ENCODE assay signal across 21 cellular contexts in genomic region chr3:172177046-172177445, GRCh38.
A peak's percentile ranks its signal among the peaks of the same experiment; 100 is the strongest.
DNase-seq lines count a peak whose midpoint lies in the region; ATAC-seq and TF ChIP-seq lines count a peak whose summit lies in the region.
"Had no signal": no experiment of that assay in that cellular context is flagged by ENCODE, and none has a peak within 500 bp of the region (broad histone marks: within the 10 kb centered on the region; RNA-seq: fewer than 3 reads in every experiment).

No MANE protein-coding gene starts in this region.

- 0 out of 2 replicates have a peak overlapping the region, but pooled peaks have one; percentile 30 for H2BK120ac ChIP-seq in IMR-90 (ENCODE audit: low read depth, low read length)

- no peak overlapping the region for H3K4me2 ChIP-seq in IMR-90 (ENCODE audit: low read depth, low read length)

- no peak overlapping the region for H3K23ac ChIP-seq in IMR-90 (ENCODE audit: low read depth, low read length)

- no peak overlapping the region for H4K91ac ChIP-seq in IMR-90 (ENCODE audit: insufficient read depth, low read depth, low read length)

- H3K18ac ChIP-seq in IMR-90 (ENCODE audit: low read depth, low read length), result no peak overlapping the region; the same call in 1 of the 2 replicates

- no peak overlapping the region for H2AK9ac ChIP-seq in IMR-90 (replicated peaks; ENCODE audit: low read depth, low read length, poor library complexity)

- no peak overlapping the region for H4K5ac ChIP-seq in IMR-90 (ENCODE audit: low read depth, low read length)

- no peak overlapping the region for H2BK15ac ChIP-seq in IMR-90 (ENCODE audit: low read depth, low read length)

- peaks cover 88% of the 10 kb centered on the region for H4K20me1 ChIP-seq in IMR-90 (ENCODE audit: insufficient read depth, low read length)

- no peaks in the 10 kb centered on the region for H3K9me3 ChIP-seq in A673 (ENCODE audit: low read depth, low read length, poor library complexity, severe bottlenecking)
- H3K9me3 ChIP-seq in IMR-90 (ENCODE audit: control insufficient read depth, insufficient read depth, low read length), result no peaks in the 10 kb centered on the region
- H3K9me3 ChIP-seq in lower lobe of right lung, result no peaks in the 10 kb centered on the region
- H3K9me3 ChIP-seq: ascending aorta, Caco-2, prostate gland, SJSA1, uterus had no signal

- no peak for TF ChIP-seq RAD21 in IMR-90 (IDR thresholded peaks at IDR 0.05; ENCODE audit: low read length)

- intact Hi-C loops in A673 (cut with micrococcal nuclease; ENCODE audit: unreplicated experiment), result no loop called here
- intact Hi-C loops in IMR-90 (cut with micrococcal nuclease), result no loop called here
- intact Hi-C loops in lower lobe of right lung (cut with DNase I), result no loop called here

- CTCF ChIA-PET in A673 (lab: Charles Lee), result interaction anchor here (0.5 to 2.1 kb wide), 2 partner anchors 38 to 155 kb away, joined by 3 to 6 read pairs; no protein-coding TSS in a partner anchor
- CTCF ChIA-PET in IMR-90 (lab: Yijun Ruan, JAX), result interaction anchor here (0.6 to 0.7 kb wide), 4 partner anchors 48 to 504 kb away, joined by 3 to 8 read pairs (median 6); no protein-coding TSS in a partner anchor

- H3K9me1 ChIP-seq in IMR-90 (ENCODE audit: insufficient read depth, low read length), result peaks cover 26% of the 10 kb centered on the region

- no peak overlapping the region for H3K9ac ChIP-seq in IMR-90 (ENCODE audit: low read depth, low read length)

- H3K36me3 ChIP-seq in A673 (ENCODE audit: insufficient read depth, low read length, poor library complexity, severe bottlenecking) (no peaks in the 10 kb centered on the region), IMR-90 (ENCODE audit: control insufficient read depth, insufficient read depth, low read length) (0 out of 2 replicates have a peak, but pooled peaks cover 1% of the 10 kb centered on the region), lower lobe of right lung (no peaks in the 10 kb centered on the region)
- H3K36me3 ChIP-seq: ascending aorta, prostate gland, uterus had no signal

- peaks cover 37 to 90% of the 10 kb centered on the region in 2 experiments for H3K79me1 ChIP-seq in IMR-90 (ENCODE audit: low read depth in 1 of 2, low read length in 2 of 2)

- H4K8ac ChIP-seq in IMR-90 (ENCODE audit: low read depth in 2 of 2, low read length in 2 of 2), result no peak overlapping the region

- no peak for TF ChIP-seq POLR2A in IMR-90 (IDR thresholded peaks at IDR 0.05; ENCODE audit: low read depth, low read length)

- H3K4me1 ChIP-seq in A673 (ENCODE audit: insufficient read depth, low read length, poor library complexity, severe bottlenecking), result peaks cover 48% of the 10 kb centered on the region
- peaks cover 25% of the 10 kb centered on the region for H3K4me1 ChIP-seq in IMR-90 (ENCODE audit: control insufficient read depth, insufficient read depth, low read length)
- peaks cover 46% of the 10 kb centered on the region for H3K4me1 ChIP-seq in lower lobe of right lung
- H3K4me1 ChIP-seq: prostate gland had no signal

- in situ Hi-C loops in IMR-90 (cut with MboI; ENCODE audit: low sequenced_read_pairs), result no loop called here

- dilution Hi-C loops in IMR-90 (cut with HindIII; ENCODE audit: low sequenced_read_pairs, unreplicated experiment), result no loop called here

- H2BK20ac ChIP-seq in IMR-90 (ENCODE audit: low read depth, low read length), result no peak overlapping the region

- peak; percentile 72 for DNase-seq in A673 (ENCODE audit: low spot score)
- peak; percentile 80 for DNase-seq in IMR-90
- peak; percentile 52 for DNase-seq in dedifferentiated amniotic fluid mesenchymal stem cell (ENCODE audit: extremely low spot score)
- peak; percentile 55 for DNase-seq in myocyte (ENCODE audit: low read depth)
- no peak for DNase-seq in T-helper 2 cell
- no peak for DNase-seq in NCI-H748 treated with DMSO at 0.1 percent for 48 hours (lab: John Stamatoyannopoulos, UW)
- DNase-seq in lower lobe of right lung, result no peak
- DNase-seq: activated CD4-positive, alpha-beta T cell treated with anti-CD3 and anti-CD28 coated beads for 1 hour; activated CD8-positive, alpha-beta memory T cell treated with anti-CD3 and anti-CD28 coated beads, Interleukin-2, amount 50 U/mL, for 4 hours; activated gamma-delta T cell treated with Interleukin-2 at 50 U/mL for 16 hours; Caco-2; NCI-H1436 treated with DMSO at 0.1 percent for 48 hours; NCI-H524; stimulated activated naive CD8-positive, alpha-beta T cell treated with anti-CD3 and anti-CD28 coated beads, Interleukin-15, amount 100 ng/mL, for 72 hours; T-helper 9 cell; uterus had no signal

- H3K27ac ChIP-seq in A673 (ENCODE audit: low read depth, low read length, poor library complexity, severe bottlenecking), result peak overlapping the region; percentile 85
- no peak overlapping the region for H3K27ac ChIP-seq in IMR-90 (ENCODE audit: insufficient read depth, low read length)
- no peak overlapping the region for H3K27ac ChIP-seq in lower lobe of right lung
- H3K27ac ChIP-seq: ascending aorta, prostate gland, SJSA1, uterus had no signal

- no peak overlapping the region for H3K56ac ChIP-seq in IMR-90 (ENCODE audit: extremely low read depth, insufficient read depth, low read length)

- no peak overlapping the region for H2BK5ac ChIP-seq in IMR-90 (ENCODE audit: low read depth, low read length, poor library complexity, severe bottlenecking)

- H3K4ac ChIP-seq in IMR-90 (ENCODE audit: low read depth, low read length), result no peak overlapping the region; the same call in 1 of the 2 replicates

- H2AFZ ChIP-seq in IMR-90 (replicated peaks; ENCODE audit: low read length, poor library complexity), result no peak overlapping the region

- POLR2A ChIA-PET in A673 (lab: Charles Lee; ENCODE audit: low non-redundant PET), result no interaction called here
- POLR2A ChIA-PET in IMR-90 (lab: Charles Lee; ENCODE audit: unreplicated experiment), result interaction anchor here (0.6 kb wide), 1 partner anchor 967 kb away, joined by 3 read pairs; no protein-coding TSS in a partner anchor

- H3K14ac ChIP-seq in IMR-90 (replicated peaks; ENCODE audit: low read depth, low read length), result no peak overlapping the region; the same call in 1 of the 2 replicates

- H3K4me3 ChIP-seq in A673 (ENCODE audit: low read depth, low read length, poor library complexity, severe bottlenecking) (no peak overlapping the region), IMR-90 (ENCODE audit: insufficient read depth, low read depth, low read length) (no peak overlapping the region), lower lobe of right lung (no peak overlapping the region)
- H3K4me3 ChIP-seq: ascending aorta, prostate gland, SJSA1, uterus had no signal

- BruUV-seq in A673 (replicated peaks; lab: Mats Ljungman, UMichigan) (no TSS peak), IMR-90 (replicated peaks; lab: Mats Ljungman, UMichigan) (no TSS peak)

- WGBS in IMR-90 (ENCODE audit: extremely low coverage in 2 of 2, insufficient read length in 1 of 2), 2 experiments, result 83% methylated on average over 1 of the region's 3 CpGs; no CpG with 5 or more reads in 1 of the 2 experiments

- H3K27me3 ChIP-seq in A673 (replicated peaks; ENCODE audit: insufficient read depth, low read depth, low read length, poor library complexity) (no peaks in the 10 kb centered on the region), IMR-90 (ENCODE audit: control insufficient read depth, insufficient read depth, low read length) (no peaks in the 10 kb centered on the region), lower lobe of right lung (ENCODE audit: low read depth) (no peaks in the 10 kb centered on the region)
- H3K27me3 ChIP-seq: ascending aorta, SJSA1, uterus had no signal

- H2AK5ac ChIP-seq in IMR-90 (ENCODE audit: low read depth, low read length), result no peak overlapping the region

- ATAC-seq in IMR-90 (ENCODE audit: low read depth) (peak; percentile 21; the same call in 1 of the 2 replicates), lower lobe of right lung (no peak), HG03521 (IDR thresholded peaks at IDR 0.05; ENCODE audit: unreplicated experiment) (no peak)
- ATAC-seq: HCT116; stimulated activated naive CD8-positive, alpha-beta T cell treated with anti-CD3 and anti-CD28 coated beads, Interleukin-15, amount 100 ng/mL, for 72 hours had no signal

- TF ChIP-seq CTCF in A673 (conservative IDR thresholded peaks at IDR 0.05; ENCODE audit: low read depth, low read length) (no peak), IMR-90 (conservative IDR thresholded peaks at IDR 0.05; ENCODE audit: low read depth, low read length) (no peak), lower lobe of right lung (IDR thresholded peaks at IDR 0.05) (no peak)

TF ChIP-seq in IMR-90, 13 proteins besides CTCF, POLR2A, EP300 and RAD21 (continues in another document):
- TF ChIP-seq FOS (IDR thresholded peaks at IDR 0.05; ENCODE audit: low read depth, low read length) (no peak), CHD1 (IDR thresholded peaks at IDR 0.05; ENCODE audit: low read depth, low read length) (no peak), MAZ (IDR thresholded peaks at IDR 0.05; ENCODE audit: borderline replicate concordance, low read depth, low read length) (no peak), RFX5 (IDR thresholded peaks at IDR 0.05; ENCODE audit: low read depth, low read length) (no peak), SMC3 (IDR thresholded peaks at IDR 0.05; ENCODE audit: low read depth, low read length) (no peak), BHLHE40 (IDR thresholded peaks at IDR 0.05; ENCODE audit: low read depth, low read length) (no peak), CEBPB (IDR thresholded peaks at IDR 0.05; ENCODE audit: low read depth, low read length) (no peak), MXI1 (IDR thresholded peaks at IDR 0.05; ENCODE audit: borderline replicate concordance, low read depth, low read length) (no peak), MAFK (IDR thresholded peaks at IDR 0.05; ENCODE audit: low read depth, low read length) (no peak), NFE2L2 (IDR thresholded peaks at IDR 0.05; ENCODE audit: low read depth, low read length) (no peak), ELK1 (IDR thresholded peaks at IDR 0.05; ENCODE audit: borderline replicate concordance, low read depth, low read length) (no peak), RCOR1 (IDR thresholded peaks at IDR 0.05; ENCODE audit: insufficient replicate concordance, low read length) (no peak)

Comparison
In these comparisons a context has a peak if more than half of its experiments do, and no peak if none do; other contexts are left out.
1. DNase-seq: peak in A673 (single experiment), IMR-90 (single experiment), dedifferentiated amniotic fluid mesenchymal stem cell (single experiment) and myocyte (single experiment); none in T-helper 2 cell (0 of 5), NCI-H748 treated with DMSO at 0.1 percent for 48 hours (single experiment) and lower lobe of right lung (single experiment).